ENCODE assay signal across 21 cellular contexts in the genomic region with DNA sequence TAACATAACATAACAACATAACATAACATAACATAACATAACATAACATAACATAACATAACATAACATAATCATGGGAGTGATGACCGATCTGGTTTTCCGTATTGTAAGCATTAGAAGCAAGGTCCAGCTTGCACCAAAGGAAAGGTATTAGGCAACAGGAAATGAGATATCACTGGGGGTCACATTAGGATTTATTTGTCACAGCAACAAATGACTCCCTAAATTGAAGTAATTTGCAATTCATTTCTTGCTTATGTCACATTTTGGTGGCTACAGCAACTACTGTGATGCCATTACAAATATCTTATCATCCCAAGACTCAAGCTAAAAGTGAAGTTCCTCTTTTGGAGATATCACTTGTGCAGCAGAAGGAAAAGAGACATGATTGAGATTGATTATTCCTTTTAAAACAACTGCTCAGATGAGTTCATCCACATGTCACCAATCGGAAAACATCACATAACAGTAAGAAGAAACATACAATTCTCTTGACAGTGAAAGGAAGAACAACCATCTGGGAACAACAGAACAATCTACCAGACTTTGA.
"Had no signal": no experiment of that assay in that cellular context is flagged by ENCODE, and none has a peak within 500 bp of the region (broad histone marks: within the 10 kb centered on the region; RNA-seq: fewer than 3 reads in every experiment).

No MANE protein-coding gene starts in this region.

- H3K27me3 ChIP-seq: ovary, right atrium auricular region, right lobe of liver, tibial nerve, vagina had no signal

- DNase-seq: islet precursor cell; left ventricle myocardium inferior; midbrain; mucosa of descending colon; naive thymus-derived CD4-positive, alpha-beta T cell; ovary; right lobe of liver; stimulated activated CD4-positive, alpha-beta T cell treated with anti-CD3 and anti-CD28 coated beads, Interleukin-1b, Interleukin-23, amount 100 ng/mL, for 48 hours; stimulated activated CD4-positive, alpha-beta T cell treated with anti-CD3 and anti-CD28 coated beads, Interleukin-2, amount 100 ng/mL, for 48 hours; stimulated activated CD4-positive, alpha-beta T cell treated with anti-CD3 and anti-CD28 coated beads, Interleukin-4, amount 100 ng/mL, for 4 hours; stimulated activated CD8-positive, alpha-beta memory T cell treated with anti-CD3 and anti-CD28 coated beads, Interleukin-4, amount 100 ng/mL, for 48 hours; stimulated activated naive CD4-positive, alpha-beta T cell treated with Interleukin-2 at 50 U/mL for 16 hours; stimulated activated naive CD8-positive, alpha-beta T cell treated with anti-CD3 and anti-CD28 coated beads, Interleukin-15, amount 100 ng/mL, for 72 hours; substantia nigra had no signal

- H3K27ac ChIP-seq: left ventricle myocardium inferior, ovary, right atrium auricular region, right lobe of liver, tibial nerve, vagina had no signal

- H3K4me2 ChIP-seq: smooth muscle cell had no signal

- H3K36me3 ChIP-seq: left ventricle myocardium inferior, ovary, right atrium auricular region, right lobe of liver, tibial nerve, vagina had no signal

- ATAC-seq: mucosa of descending colon; naive thymus-derived CD4-positive, alpha-beta T cell; natural killer cell treated with Interleukin-12 subunit alpha and Interleukin-12 subunit beta and Interleukin-15 and Interleukin-18, amount 100 ng/mL, for 72 hours; right lobe of liver; stimulated activated memory B cell treated with anti-CD40 and anti-IgM and Interleukin-4, amounts not matched to agents 10 μg/mL and 1 μg/mL and 100 μg/mL, for 72 hours; stimulated activated naive CD8-positive, alpha-beta T cell treated with anti-CD3 and anti-CD28 coated beads, Interleukin-15, amount 100 ng/mL, for 72 hours had no signal

- H3K4me3 ChIP-seq: left ventricle myocardium inferior, lung, mucosa of descending colon, ovary, right atrium auricular region, right lobe of liver, smooth muscle cell, tibial nerve, vagina had no signal

- H3K9me3 ChIP-seq: mucosa of descending colon, ovary, right atrium auricular region, right lobe of liver, vagina had no signal

- H3K4me1 ChIP-seq: left ventricle myocardium inferior, right atrium auricular region, right lobe of liver, tibial nerve, vagina had no signal
